1 cellular context compared by ENCODE assay signal in the genomic region with DNA sequence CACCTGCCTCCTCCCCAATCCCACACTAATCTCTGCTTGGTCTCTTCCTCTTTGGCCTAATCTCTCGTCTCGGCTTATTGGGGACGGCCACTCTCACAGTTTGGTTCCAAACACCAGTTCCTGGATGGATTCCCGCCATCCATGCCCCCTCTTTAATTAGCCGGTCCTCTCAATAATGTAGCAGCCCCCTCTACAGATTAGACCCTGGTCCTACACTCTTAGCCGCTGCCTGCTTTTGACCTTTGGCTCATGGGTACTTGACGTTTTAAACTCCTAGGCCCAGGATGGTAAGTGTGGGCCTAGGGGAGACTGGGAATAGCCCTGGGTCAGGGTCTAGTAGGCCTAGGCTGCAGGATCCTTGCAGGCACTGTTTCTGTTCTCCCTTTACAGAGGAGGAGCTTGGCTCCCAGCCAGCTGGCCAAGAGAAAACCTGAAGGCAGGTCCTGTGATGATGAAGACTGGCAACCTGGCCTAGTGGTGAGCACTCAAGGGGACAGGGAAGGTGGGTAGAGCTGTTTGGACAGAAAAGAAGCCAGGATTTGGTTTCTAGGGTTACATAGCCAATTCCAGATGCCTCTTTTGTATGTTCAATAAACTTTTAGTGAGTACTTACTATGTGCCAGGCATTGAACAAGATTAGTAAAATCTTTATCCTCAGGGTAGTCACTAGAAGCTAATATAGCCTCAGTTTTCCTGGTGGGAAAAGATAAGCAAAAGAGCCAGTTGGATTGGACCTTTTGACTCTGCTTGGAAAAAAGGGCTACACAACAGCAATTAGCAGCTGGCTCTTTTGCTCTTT.
TF ChIP-seq lines count a peak whose summit lies in the region.

No MANE protein-coding gene starts in this region.

TF ChIP-seq in H1, 55 proteins besides CTCF, POLR2A, EP300 and RAD21:
- TF ChIP-seq EZH2 (IDR thresholded peaks at IDR 0.05; ENCODE audit: low read depth, low read length, severe bottlenecking): no peak
- TF ChIP-seq SP1 (IDR thresholded peaks at IDR 0.05; ENCODE audit: low read depth, low read length): no peak
- no peak for TF ChIP-seq SIRT6 (IDR thresholded peaks at IDR 0.05; ENCODE audit: low read length)
- 0 out of 2 replicates have a peak, but pooled peaks have one; percentile 21 for TF ChIP-seq YY1 (IDR thresholded peaks at IDR 0.05; ENCODE audit: low read depth, low read length)
- no peak for TF ChIP-seq SIX5 (IDR thresholded peaks at IDR 0.05; ENCODE audit: low read depth, low read length)
- no peak for TF ChIP-seq HDAC6 (IDR thresholded peaks at IDR 0.05; ENCODE audit: low read depth, low read length)
- TF ChIP-seq SRF (IDR thresholded peaks at IDR 0.05; ENCODE audit: low read depth, low read length): no peak
- TF ChIP-seq, protein P1, sequence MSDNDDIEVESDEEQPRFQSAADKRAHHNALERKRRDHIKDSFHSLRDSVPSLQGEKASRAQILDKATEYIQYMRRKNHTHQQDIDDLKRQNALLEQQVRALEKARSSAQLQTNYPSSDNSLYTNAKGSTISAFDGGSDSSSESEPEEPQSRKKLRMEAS (IDR thresholded peaks at IDR 0.05): 0 out of 2 replicates have a peak, but pooled peaks have one; percentile 29
- TF ChIP-seq TBP (IDR thresholded peaks at IDR 0.05; ENCODE audit: low read depth, low read length): peak; percentile 8; the same call in 1 of the 2 replicates
- peak; percentile 3 for TF ChIP-seq KDM4A (IDR thresholded peaks at IDR 0.05; ENCODE audit: low read depth, low read length, severe bottlenecking)
- TF ChIP-seq PHF8 (conservative IDR thresholded peaks at IDR 0.05; ENCODE audit: low read depth, low read length): 0 out of 2 replicates have a peak, but pooled peaks have one; percentile 5
- TF ChIP-seq CREB1 (IDR thresholded peaks at IDR 0.05): no peak
- TF ChIP-seq SIN3A (conservative IDR thresholded peaks at IDR 0.05 in 1 of 2, IDR thresholded peaks at IDR 0.05 in 1 of 2; ENCODE audit: low read depth in 1 of 2, low read length in 2 of 2): 0 out of 4 replicates have a peak, but pooled peaks of 1 of the 2 experiments have one; percentile 63
- peak; percentile 29; the same call in 1 of the 2 replicates for TF ChIP-seq KDM5A (IDR thresholded peaks at IDR 0.05; ENCODE audit: low read length)
